In genomic region chr15:63210151-63211051, GRCh38 we compare ENCODE assay signal across 10 cellular contexts. TPM values are rescaled to one million over a fixed set of nuclear protein-coding genes. Genes with fewer than 3 reads are reported as not detected.
DNase-seq lines count a peak whose midpoint lies in the region; ATAC-seq and TF ChIP-seq lines count a peak whose summit lies in the region.
"Had no signal": no experiment of that assay in that cellular context is flagged by ENCODE, and none has a peak within 500 bp of the region (broad histone marks: within the 10 kb centered on the region; RNA-seq: fewer than 3 reads in every experiment).

No MANE protein-coding gene starts in this region.

- TF ChIP-seq CTCF in left ventricle myocardium inferior (IDR thresholded peaks at IDR 0.05; ENCODE audit: borderline replicate concordance) (no peak), uterus (IDR thresholded peaks at IDR 0.05) (no peak)

- DNase-seq in left ventricle myocardium inferior (no peak), Right ventricle myocardium inferior (ENCODE audit: missing footprints) (no peak), medulla oblongata (ENCODE audit: extremely low spot score) (peak; percentile 86), uterus (no peak), dermis blood vessel endothelial cell (no peak), KBM-7 (no peak), NCI-H1417 (lab: John Stamatoyannopoulos, UW) (no peak)
- DNase-seq in activated T-cell treated with anti-CD3 and anti-CD28 coated beads, Interleukin-2, amount 50 U/mL, for 72 hours = no peak
- DNase-seq: Caco-2, esophagus squamous epithelium had no signal

- no peak for ATAC-seq in Right ventricle myocardium inferior
- peak in 1 of 2 donors; percentile 11 for ATAC-seq in activated T-cell treated with anti-CD3 and anti-CD28 coated beads, Interleukin-2, amount 50 U/mL, for 72 hours (replicated peaks in 1 of 2)

- H3K36me3 Mint-ChIP-seq in activated T-cell treated with anti-CD3 and anti-CD28 coated beads, Interleukin-2, amount 50 U/mL, for 72 hours (ENCODE audit: insufficient read depth in 2 of 2) = peaks cover 10 to 18% of the 10 kb centered on the region in 2 donors

- no peaks in the 10 kb centered on the region for H3K36me3 ChIP-seq in left ventricle myocardium inferior
- no peaks in the 10 kb centered on the region for H3K36me3 ChIP-seq in uterus
- H3K36me3 ChIP-seq: esophagus squamous epithelium had no signal

- H3K27me3 ChIP-seq in left ventricle myocardium inferior (ENCODE audit: low read depth) (no peaks in the 10 kb centered on the region), uterus (no peaks in the 10 kb centered on the region)
- H3K27me3 ChIP-seq: esophagus squamous epithelium had no signal

- H3K27ac ChIP-seq in left ventricle myocardium inferior (replicated peaks) (peak overlapping the region; percentile 36), uterus (peak overlapping the region; percentile 74 to 84)

- H3K4me1 Mint-ChIP-seq in activated T-cell treated with anti-CD3 and anti-CD28 coated beads, Interleukin-2, amount 50 U/mL, for 72 hours (ENCODE audit: low read depth) = peaks cover 100% of the 10 kb centered on the region

- no peak overlapping the region for H3K4me3 ChIP-seq in left ventricle myocardium inferior
- no peak overlapping the region for H3K4me3 ChIP-seq in uterus
- H3K4me3 ChIP-seq: esophagus squamous epithelium had no signal

- H3K4me3 Mint-ChIP-seq in activated T-cell treated with anti-CD3 and anti-CD28 coated beads, Interleukin-2, amount 50 U/mL, for 72 hours = peak overlapping the region; percentile 78 to 93

- H3K4me1 ChIP-seq in left ventricle myocardium inferior (peaks cover 47% of the 10 kb centered on the region), uterus (peaks cover 0 to 5% of the 10 kb centered on the region in 2 donors)

- no peaks in the 10 kb centered on the region for H3K9me3 ChIP-seq in left ventricle myocardium inferior (replicated peaks)
- no peaks in the 10 kb centered on the region for H3K9me3 ChIP-seq in uterus
- H3K9me3 ChIP-seq: Caco-2, esophagus squamous epithelium had no signal

- intact Hi-C loops in left ventricle myocardium inferior (cut with micrococcal nuclease) = no loop called here
- intact Hi-C loops in Right ventricle myocardium inferior (cut with DNase I) = no loop called here
- intact Hi-C loops in uterus (cut with DNase I; ENCODE audit: low total_unique reads) = no loop called here

- H3K27me3 Mint-ChIP-seq in activated T-cell treated with anti-CD3 and anti-CD28 coated beads, Interleukin-2, amount 50 U/mL, for 72 hours (ENCODE audit: low read depth) = no peaks in the 10 kb centered on the region

- peak overlapping the region; percentile 95 for H3K27ac Mint-ChIP-seq in activated T-cell treated with anti-CD3 and anti-CD28 coated beads, Interleukin-2, amount 50 U/mL, for 72 hours

- no peak for TF ChIP-seq POLR2A in uterus (IDR thresholded peaks at IDR 0.05)

- in situ Hi-C loops in KBM-7 (cut with MboI; ENCODE audit: low pct_unique_long_range_greater_than_20kb, low sequenced_read_pairs) = no loop called here

- no peaks in the 10 kb centered on the region for H3K9me3 Mint-ChIP-seq in activated T-cell treated with anti-CD3 and anti-CD28 coated beads, Interleukin-2, amount 50 U/mL, for 72 hours

RNA-seq across cellular contexts. Expression of gene RAB8B, which starts 21.0 kb away (rescaled TPM):
- total RNA-seq in left ventricle myocardium inferior (8.1 TPM), Right ventricle myocardium inferior (12.3 TPM), uterus (100 to 1,000 TPM in 1 of 4 donors, 10 to 100 TPM in 3; 47.6 to 179 (median 67.1) TPM), dermis blood vessel endothelial cell (81.5 and 95.7 TPM in 2 replicates)
- total RNA-seq in activated T-cell treated with anti-CD3 and anti-CD28 coated beads, Interleukin-2, amount 50 U/mL, for 72 hours = 100 to 1,000 TPM; 122 to 157 TPM

RNA-seq across cellular contexts. Expression of gene RPS27L, which starts 53.1 kb away (rescaled TPM):
- total RNA-seq in left ventricle myocardium inferior (165 TPM), Right ventricle myocardium inferior (193 TPM), uterus (100 to 1,000 TPM in 1 of 4 donors, 10 to 100 TPM in 3; 33.5 to 207 (median 54.5) TPM), dermis blood vessel endothelial cell (285 and 407 TPM in 2 replicates)
- 100 to 1,000 TPM; 166 to 228 TPM for total RNA-seq in activated T-cell treated with anti-CD3 and anti-CD28 coated beads, Interleukin-2, amount 50 U/mL, for 72 hours
